Comparison of ENCODE assay signal across 9 cellular contexts in genomic region chr22:44331881-44332714, GRCh38. TPM values are rescaled to one million over a fixed set of nuclear protein-coding genes. Genes with fewer than 3 reads are reported as not detected.
DNase-seq lines count a peak whose midpoint lies in the region; ATAC-seq and TF ChIP-seq lines count a peak whose summit lies in the region.
"Had no signal": no experiment of that assay in that cellular context is flagged by ENCODE, and none has a peak within 500 bp of the region (broad histone marks: within the 10 kb centered on the region; RNA-seq: fewer than 3 reads in every experiment).

No MANE protein-coding gene starts in this region.

- POLR2A ChIA-PET in CD4-positive, alpha-beta T cell (lab: Charles Lee), result no interaction called here
- POLR2A ChIA-PET in IMR-90 (lab: Charles Lee; ENCODE audit: unreplicated experiment), result interaction anchor here (0.6 kb wide), 1 partner anchor 834 kb away, joined by 4 read pairs; no protein-coding TSS in a partner anchor

- no peak for TF ChIP-seq CTCF in CD4-positive, alpha-beta T cell (IDR thresholded peaks at IDR 0.05)
- peak; percentile 28; the same call in 1 of the 2 replicates for TF ChIP-seq CTCF in IMR-90 (conservative IDR thresholded peaks at IDR 0.05; ENCODE audit: low read depth, low read length)
- no peak for TF ChIP-seq CTCF in choroid plexus epithelial cell (conservative IDR thresholded peaks at IDR 0.05; ENCODE audit: low read depth, low read length)
- no peak for TF ChIP-seq CTCF in nephron (IDR thresholded peaks at IDR 0.05; ENCODE audit: unreplicated experiment in 3 of 3)

- H3K9me1 ChIP-seq in IMR-90 (ENCODE audit: insufficient read depth, low read length), result peaks cover 15% of the 10 kb centered on the region

- ATAC-seq in CD4-positive, alpha-beta T cell (ENCODE audit: poor library complexity), result no peak
- peak; percentile 75 for ATAC-seq in IMR-90 (ENCODE audit: low read depth)
- no peak for ATAC-seq in GM18858 (IDR thresholded peaks at IDR 0.05; ENCODE audit: unreplicated experiment)
- no peak for ATAC-seq in GM21515 (IDR thresholded peaks at IDR 0.05; ENCODE audit: unreplicated experiment)

- BruUV-seq in IMR-90 (replicated peaks; lab: Mats Ljungman, UMichigan), result no TSS peak

- CTCF ChIA-PET in CD4-positive, alpha-beta T cell (lab: Charles Lee), result no interaction called here
- CTCF ChIA-PET in IMR-90 (lab: Yijun Ruan, JAX), result interaction anchor here (0.9 to 1.1 kb wide), 2 partner anchors 9 to 29 kb away, joined by 3 read pairs; no protein-coding TSS in a partner anchor

- dilution Hi-C loops in IMR-90 (cut with HindIII; ENCODE audit: low sequenced_read_pairs, unreplicated experiment), result no loop called here

- peak overlapping the region; percentile 85 for H2AFZ ChIP-seq in IMR-90 (replicated peaks; ENCODE audit: low read length, poor library complexity)

- H4K20me1 ChIP-seq in IMR-90 (ENCODE audit: insufficient read depth, low read length), result peaks cover 8% of the 10 kb centered on the region; the same call in 1 of the 2 replicates

- H3K23ac ChIP-seq in IMR-90 (ENCODE audit: low read depth, low read length), result peak overlapping the region; percentile 64

- intact Hi-C loops in CD4-positive, alpha-beta T cell (cut with DNase I, micrococcal nuclease), result no loop called here
- intact Hi-C loops in IMR-90 (cut with micrococcal nuclease), result no loop called here

- H3K9me3 ChIP-seq in CD4-positive, alpha-beta T cell (ENCODE audit: control insufficient read depth, low read length), result no peaks in the 10 kb centered on the region
- no peaks in the 10 kb centered on the region for H3K9me3 ChIP-seq in IMR-90 (ENCODE audit: control insufficient read depth, insufficient read depth, low read length)

- peak overlapping the region; percentile 6 for H3K9ac ChIP-seq in IMR-90 (ENCODE audit: low read depth, low read length)

- no peak overlapping the region for H4K5ac ChIP-seq in IMR-90 (ENCODE audit: low read depth, low read length)

- no peak overlapping the region; the same call in 1 of the 2 replicates for H3K18ac ChIP-seq in IMR-90 (ENCODE audit: low read depth, low read length)

- H3K4me3 ChIP-seq in IMR-90 (ENCODE audit: insufficient read depth, low read depth, low read length), result peak overlapping the region; percentile 40
- peak overlapping the region; percentile 17 for H3K4me3 ChIP-seq in choroid plexus epithelial cell (ENCODE audit: low read depth, low read length)

- H4K8ac ChIP-seq in IMR-90 (ENCODE audit: low read depth in 2 of 2, low read length in 2 of 2), result peak overlapping the region in 1 of 2 experiments; percentile 59; a peak in 1 of 4 replicates

- 0 out of 3 replicates have a peak overlapping the region, but pooled peaks have one; percentile 56 for H2BK15ac ChIP-seq in IMR-90 (ENCODE audit: low read depth, low read length)

- peaks cover 47% of the 10 kb centered on the region for H3K27me3 Mint-ChIP-seq in CD4-positive, alpha-beta T cell
- H3K27me3 Mint-ChIP-seq in nephron (ENCODE audit: low read depth), result peaks cover 49% of the 10 kb centered on the region

- H3K14ac ChIP-seq in IMR-90 (replicated peaks; ENCODE audit: low read depth, low read length), result no peak overlapping the region

- no peak for DNase-seq in CD4-positive, alpha-beta T cell
- DNase-seq in IMR-90, result peak; percentile 33
- DNase-seq in choroid plexus epithelial cell (ENCODE audit: low read depth), result no peak
- no peak for DNase-seq in central memory CD4-positive, alpha-beta T cell
- no peak for DNase-seq in NCI-H446 treated with DMSO at 0.1 percent for 48 hours (lab: John Stamatoyannopoulos, UW)
- DNase-seq: OCI-M1 had no signal

- H3K56ac ChIP-seq in IMR-90 (ENCODE audit: extremely low read depth, insufficient read depth, low read length), result no peak overlapping the region

- H3K27me3 ChIP-seq in CD4-positive, alpha-beta T cell (ENCODE audit: control insufficient read depth, insufficient read depth, low read length), result peaks cover 54% of the 10 kb centered on the region
- peaks cover 16% of the 10 kb centered on the region for H3K27me3 ChIP-seq in IMR-90 (ENCODE audit: control insufficient read depth, insufficient read depth, low read length)

- peak overlapping the region; percentile 37; the same call in 1 of the 2 replicates for H2BK120ac ChIP-seq in IMR-90 (ENCODE audit: low read depth, low read length)

- no peak overlapping the region for H3K27ac Mint-ChIP-seq in CD4-positive, alpha-beta T cell
- no peak overlapping the region for H3K27ac Mint-ChIP-seq in nephron

- peaks cover 4% of the 10 kb centered on the region; the same call in 1 of the 2 replicates for H3K4me1 ChIP-seq in IMR-90 (ENCODE audit: control insufficient read depth, insufficient read depth, low read length)

- H3K36me3 Mint-ChIP-seq in CD4-positive, alpha-beta T cell (ENCODE audit: low read depth), result no peaks in the 10 kb centered on the region
- H3K36me3 Mint-ChIP-seq in nephron (ENCODE audit: low read depth), result no peaks in the 10 kb centered on the region

- no peaks in the 10 kb centered on the region for H3K79me1 ChIP-seq in IMR-90 (ENCODE audit: low read depth in 1 of 2, low read length in 2 of 2)

- 10 to 100% methylated on average over 3 to 34 of the region's 55 CpGs for WGBS in IMR-90 (ENCODE audit: extremely low coverage in 2 of 2, insufficient read length in 1 of 2), 2 experiments

- peaks cover 4% of the 10 kb centered on the region for H3K4me1 Mint-ChIP-seq in CD4-positive, alpha-beta T cell (ENCODE audit: low read depth)
- H3K4me1 Mint-ChIP-seq in nephron, result peaks cover 12% of the 10 kb centered on the region

- peak overlapping the region; percentile 86 for H2AK5ac ChIP-seq in IMR-90 (ENCODE audit: low read depth, low read length)

- H3K4me3 Mint-ChIP-seq in CD4-positive, alpha-beta T cell, result peak overlapping the region; percentile 31
- peak overlapping the region; percentile 79 to 86 (median 85) for H3K4me3 Mint-ChIP-seq in nephron

- no peak overlapping the region for H3K27ac ChIP-seq in CD4-positive, alpha-beta T cell (ENCODE audit: low read depth, low read length)
- no peak overlapping the region for H3K27ac ChIP-seq in IMR-90 (ENCODE audit: insufficient read depth, low read length)

- H3K9me3 Mint-ChIP-seq in CD4-positive, alpha-beta T cell, result no peaks in the 10 kb centered on the region
- no peaks in the 10 kb centered on the region for H3K9me3 Mint-ChIP-seq in nephron

- H3K36me3 ChIP-seq in IMR-90 (ENCODE audit: control insufficient read depth, insufficient read depth, low read length), result no peaks in the 10 kb centered on the region

- peak overlapping the region; percentile 20; the same call in 1 of the 2 replicates for H3K4ac ChIP-seq in IMR-90 (ENCODE audit: low read depth, low read length)

- H2BK5ac ChIP-seq in IMR-90 (ENCODE audit: low read depth, low read length, poor library complexity, severe bottlenecking), result no peak overlapping the region

- H3K4me2 ChIP-seq in IMR-90 (ENCODE audit: low read depth, low read length), result peak overlapping the region; percentile 37

- in situ Hi-C loops in IMR-90 (cut with MboI; ENCODE audit: low sequenced_read_pairs), result loop anchor here (10.0 kb wide), 1 partner anchor 337 kb away; no protein-coding TSS in a partner anchor

- H4K91ac ChIP-seq in IMR-90 (ENCODE audit: insufficient read depth, low read depth, low read length), result peak overlapping the region; percentile 13; the same call in 1 of the 2 replicates

- H2AK9ac ChIP-seq in IMR-90 (replicated peaks; ENCODE audit: low read depth, low read length, poor library complexity), result no peak overlapping the region

- H2BK20ac ChIP-seq in IMR-90 (ENCODE audit: low read depth, low read length), result no peak overlapping the region; the same call in 1 of the 2 replicates

- peak; percentile 27; the same call in 1 of the 2 replicates for TF ChIP-seq RAD21 in IMR-90 (IDR thresholded peaks at IDR 0.05; ENCODE audit: low read length)

- no peak for TF ChIP-seq POLR2A in IMR-90 (IDR thresholded peaks at IDR 0.05; ENCODE audit: low read depth, low read length)

TF ChIP-seq in IMR-90, 13 proteins besides CTCF, POLR2A, EP300 and RAD21:
- TF ChIP-seq SMC3 (IDR thresholded peaks at IDR 0.05; ENCODE audit: low read depth, low read length) (peak; percentile 20; the same call in 1 of the 2 replicates), ELK1 (IDR thresholded peaks at IDR 0.05; ENCODE audit: borderline replicate concordance, low read depth, low read length) (no peak)

RNA-seq across cellular contexts. Expression of gene SHISAL1, which starts 19.3 kb away (rescaled TPM):
- not detected for total RNA-seq in CD4-positive, alpha-beta T cell
- total RNA-seq in IMR-90 (2012; rRNA removed), result 1.1 and 1.4 TPM in 2 replicates
- 0.83 and 1.0 TPM in 2 replicates for polyA plus RNA-seq in IMR-90 (2012; rRNA removed)
- polyA plus RNA-seq in IMR-90 (2012; cell fraction: cytosol; rRNA removed), result 0.36 and 0.56 TPM in 2 replicates
- polyA plus RNA-seq in IMR-90 (2012; cell fraction: nucleus; rRNA removed; ENCODE audit: low replicate concordance), result 0.84 and 1.00 TPM in 2 replicates
